ENCODE assay signal across 14 cellular contexts in the genomic region with DNA sequence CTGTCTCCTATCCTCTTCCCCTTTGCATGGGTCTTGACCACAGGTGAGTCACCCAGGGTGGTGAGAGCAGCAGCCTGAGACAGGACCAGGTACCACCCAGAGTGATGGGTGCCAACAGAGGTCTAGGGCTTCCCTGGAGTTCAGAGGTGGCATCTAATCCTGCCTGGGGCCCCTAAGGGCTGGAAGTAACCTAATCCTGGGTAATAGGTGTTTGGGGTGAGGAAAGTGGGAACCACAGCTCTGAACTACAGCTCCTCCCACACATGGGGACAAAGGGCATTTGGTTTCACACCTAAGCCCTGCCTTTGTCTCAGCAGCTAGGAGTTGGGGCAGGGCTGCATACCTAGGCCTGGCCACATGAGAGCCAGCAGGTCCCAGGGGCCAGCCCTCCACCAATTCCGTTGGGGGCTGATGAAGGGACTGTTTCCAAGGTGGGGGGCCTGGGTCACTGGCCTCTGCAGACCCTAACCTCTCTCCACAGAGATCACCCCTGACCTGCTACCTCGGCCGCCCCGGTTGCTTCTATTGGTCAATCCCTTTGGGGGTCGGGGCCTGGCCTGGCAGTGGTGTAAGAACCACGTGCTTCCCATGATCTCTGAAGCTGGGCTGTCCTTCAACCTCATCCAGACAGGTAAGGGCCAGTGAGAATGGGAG. TPM values are rescaled to one million over a fixed set of nuclear protein-coding genes. Genes with fewer than 3 reads are reported as not detected.
DNase-seq lines count a peak whose midpoint lies in the region; ATAC-seq, FAIRE-seq and TF ChIP-seq lines count a peak whose summit lies in the region.
"Had no signal": no experiment of that assay in that cellular context is flagged by ENCODE, and none has a peak within 500 bp of the region (broad histone marks: within the 10 kb centered on the region; RNA-seq: fewer than 3 reads in every experiment).

No MANE protein-coding gene starts in this region.

- H3K27me3 ChIP-seq in gastroesophageal sphincter (no peaks in the 10 kb centered on the region), spleen (replicated peaks in 1 of 7) (no peaks in the 10 kb centered on the region)

- H3K4me1 ChIP-seq in gastroesophageal sphincter (peaks cover 0 to 72% (median 32%) of the 10 kb centered on the region in 3 donors), spleen (peaks cover 27 to 96% (median 50%) of the 10 kb centered on the region in 6 donors)

- H3K27ac ChIP-seq in gastroesophageal sphincter (peak overlapping the region in 3 of 4 donors; percentile 7 to 98 (median 92)), spleen (peak overlapping the region in 2 of 8 donors; percentile 14 to 41)
- H3K27ac ChIP-seq: lower lobe of right lung had no signal

- no peaks in the 10 kb centered on the region for H3K9me3 Mint-ChIP-seq in activated CD4-positive, alpha-beta T cell treated with anti-CD3 and anti-CD28 coated beads, Interleukin-2, amount 10 ng/mL, durations not matched to agents 24 days and 14 days

- intact Hi-C loops in activated CD4-positive, alpha-beta T cell treated with anti-CD3 and anti-CD28 coated beads, Interleukin-2, amount 10 ng/mL, durations not matched to agents 24 days and 14 days (cut with micrococcal nuclease), result no loop called here
- intact Hi-C loops in spleen (cut with DNase I; ENCODE audit: low total_unique reads), result no loop called here

- H3K4me3 Mint-ChIP-seq in activated CD4-positive, alpha-beta T cell treated with anti-CD3 and anti-CD28 coated beads, Interleukin-2, amount 10 ng/mL, durations not matched to agents 24 days and 14 days, result no peak overlapping the region

- peak overlapping the region; percentile 20 for H3K27ac Mint-ChIP-seq in activated CD4-positive, alpha-beta T cell treated with anti-CD3 and anti-CD28 coated beads, Interleukin-2, amount 10 ng/mL, durations not matched to agents 24 days and 14 days

- no peak for FAIRE-seq in RCC 7860 (lab: Jason Lieb, UNC)

- TF ChIP-seq CTCF in gastroesophageal sphincter (IDR thresholded peaks at IDR 0.05) (no peak), spleen (IDR thresholded peaks at IDR 0.05 in 8 of 11, conservative IDR thresholded peaks at IDR 0.05 in 3 of 11) (no peak)

- peaks cover 24% of the 10 kb centered on the region for H3K36me3 Mint-ChIP-seq in activated CD4-positive, alpha-beta T cell treated with anti-CD3 and anti-CD28 coated beads, Interleukin-2, amount 10 ng/mL, durations not matched to agents 24 days and 14 days (ENCODE audit: low read depth)

- WGBS in gastroesophageal sphincter (ENCODE audit: low coverage in 1 of 2), 2 donors, result 80% methylated on average over 1 of the region's 6 CpGs; no CpG with 5 or more reads in 1 of the 2 donors
- WGBS in spleen, 5 donors, result 81 to 88% (median 85%) methylated on average over 6 of the region's 6 CpGs

- H3K4me3 ChIP-seq in gastroesophageal sphincter, result no peak overlapping the region
- H3K4me3 ChIP-seq in spleen, result no peak overlapping the region
- H3K4me3 ChIP-seq: HAP-1, lower lobe of right lung had no signal

- H3K36me3 ChIP-seq in gastroesophageal sphincter (peaks cover 0 to 43% of the 10 kb centered on the region in 2 donors), spleen (peaks cover 0 to 76% (median 33%) of the 10 kb centered on the region in 6 donors)

- no peak for TF ChIP-seq EP300 in gastroesophageal sphincter (IDR thresholded peaks at IDR 0.05)

- ATAC-seq in gastroesophageal sphincter (no peak), HG02798 (IDR thresholded peaks at IDR 0.05; ENCODE audit: poor library complexity, unreplicated experiment) (no peak)
- ATAC-seq: lower lobe of right lung, right cardiac atrium had no signal

- peaks cover 25% of the 10 kb centered on the region for H3K4me1 Mint-ChIP-seq in activated CD4-positive, alpha-beta T cell treated with anti-CD3 and anti-CD28 coated beads, Interleukin-2, amount 10 ng/mL, durations not matched to agents 24 days and 14 days

- peak; percentile 67 for DNase-seq in activated CD4-positive, alpha-beta T cell treated with anti-CD3 and anti-CD28 coated beads, Interleukin-2, amount 10 ng/mL, durations not matched to agents 24 days and 14 days
- DNase-seq in activated CD4-positive, alpha-beta T cell treated with anti-CD3 and anti-CD28 coated beads, Interleukin-2, amount 50 U/mL, for 48 hours, result no peak
- DNase-seq in RCC 7860 (ENCODE audit: low spot score) (peak; percentile 30), spleen (peak; percentile 79), dermis blood vessel endothelial cell (no peak), NCI-H446 (lab: John Stamatoyannopoulos, UW) (no peak)
- DNase-seq: central memory CD4-positive, alpha-beta T cell; GDM1; lower lobe of right lung; NCI-H1105 treated with DMSO at 0.1 percent for 48 hours; right cardiac atrium had no signal

- H3K9me3 ChIP-seq in gastroesophageal sphincter (no peaks in the 10 kb centered on the region), spleen (no peaks in the 10 kb centered on the region)
- H3K9me3 ChIP-seq: HAP-1, lower lobe of right lung had no signal

- no peak for TF ChIP-seq POLR2A in gastroesophageal sphincter (IDR thresholded peaks at IDR 0.05)
- TF ChIP-seq POLR2A in spleen (IDR thresholded peaks at IDR 0.05), result no peak

- no peaks in the 10 kb centered on the region for H3K27me3 Mint-ChIP-seq in activated CD4-positive, alpha-beta T cell treated with anti-CD3 and anti-CD28 coated beads, Interleukin-2, amount 10 ng/mL, durations not matched to agents 24 days and 14 days

RNA-seq across cellular contexts. Expression of a gene that starts 8.0 kb away (rescaled TPM):
- 36.4 and 39.0 TPM in 2 replicates for total RNA-seq in activated CD4-positive, alpha-beta T cell treated with anti-CD3 and anti-CD28 coated beads, Interleukin-2, amount 10 ng/mL, durations not matched to agents 24 days and 14 days
- total RNA-seq in gastroesophageal sphincter (10 to 100 TPM in 3 of 4 donors, 1 to 10 TPM in 1; 7.2 to 17.9 (median 13.7) TPM), spleen (10 to 100 TPM; 12.4 to 26.5 (median 23.5) TPM), dermis blood vessel endothelial cell (8.8 and 12.6 TPM in 2 replicates)
- polyA plus RNA-seq in spleen, result 10 to 100 TPM in 1 of 3 donors, 1 to 10 TPM in 2; 7.9 to 20.8 (median 9.7) TPM

RNA-seq across cellular contexts. Expression of a gene that starts 8.4 kb away (rescaled TPM):
- total RNA-seq in activated CD4-positive, alpha-beta T cell treated with anti-CD3 and anti-CD28 coated beads, Interleukin-2, amount 10 ng/mL, durations not matched to agents 24 days and 14 days, result 1,885 and 1,938 TPM in 2 replicates
- total RNA-seq in gastroesophageal sphincter (1,000 to 10,000 TPM; 1,261 to 2,300 (median 1,588) TPM), spleen (1,000 to 10,000 TPM; 1,136 to 2,739 (median 1,465) TPM), dermis blood vessel endothelial cell (1,626 and 2,230 TPM in 2 replicates)
- 1,000 to 10,000 TPM; 3,728 to 5,575 (median 5,277) TPM for polyA plus RNA-seq in spleen

RNA-seq across cellular contexts. Expression of a gene that starts 9.8 kb away (rescaled TPM):
- total RNA-seq in activated CD4-positive, alpha-beta T cell treated with anti-CD3 and anti-CD28 coated beads, Interleukin-2, amount 10 ng/mL, durations not matched to agents 24 days and 14 days, result 10.7 and 11.2 TPM in 2 replicates
- 10 to 100 TPM in 2 of 4 donors, 1 to 10 TPM in 2; 2.9 to 16.8 (median 8.9) TPM for total RNA-seq in gastroesophageal sphincter
- total RNA-seq in spleen, result 10 to 100 TPM; 11.4 to 29.5 (median 22.5) TPM
- polyA plus RNA-seq in spleen, result 10 to 100 TPM; 21.8 to 26.8 (median 24.1) TPM
- total RNA-seq in dermis blood vessel endothelial cell, result 1.6 and 3.1 TPM in 2 replicates

RNA-seq across cellular contexts. Expression of a gene that starts 12.5 kb away (rescaled TPM):
- 5.1 and 6.4 TPM in 2 replicates for total RNA-seq in activated CD4-positive, alpha-beta T cell treated with anti-CD3 and anti-CD28 coated beads, Interleukin-2, amount 10 ng/mL, durations not matched to agents 24 days and 14 days
- total RNA-seq in gastroesophageal sphincter, result 1 to 10 TPM in 1 of 4 donors, not detected in 3; 1.5 TPM
- 1 to 10 TPM in 1 of 7 donors, under 1 TPM in 1, not detected in 5; 0.46 to 2.0 TPM for total RNA-seq in spleen
- polyA plus RNA-seq in spleen, result under 1 TPM; 0.04 to 0.67 (median 0.20) TPM
- total RNA-seq in dermis blood vessel endothelial cell, result 0.51 TPM in 1 of 2 replicates, not detected in the other

RNA-seq across cellular contexts. Expression of a gene that starts 18.6 kb away (rescaled TPM):
- 10.9 and 12.5 TPM in 2 replicates for total RNA-seq in activated CD4-positive, alpha-beta T cell treated with anti-CD3 and anti-CD28 coated beads, Interleukin-2, amount 10 ng/mL, durations not matched to agents 24 days and 14 days
- total RNA-seq in gastroesophageal sphincter, result 10 to 100 TPM in 3 of 4 donors, 1 to 10 TPM in 1; 10.0 to 28.5 (median 12.5) TPM
- 10 to 100 TPM in 2 of 7 donors, 1 to 10 TPM in 5; 1.9 to 10.7 (median 4.4) TPM for total RNA-seq in spleen
- 10 to 100 TPM in 2 of 3 donors, 1 to 10 TPM in 1; 9.7 to 14.5 (median 10.5) TPM for polyA plus RNA-seq in spleen
- 1.7 and 4.8 TPM in 2 replicates for total RNA-seq in dermis blood vessel endothelial cell

Comparison
In these comparisons a context has a peak if more than half of its experiments do, and no peak if none do; other contexts are left out.
1. DNase-seq: peak in activated CD4-positive, alpha-beta T cell treated with anti-CD3 and anti-CD28 coated beads, Interleukin-2, amount 10 ng/mL, durations not matched to agents 24 days and 14 days (single experiment), RCC 7860 (single experiment) and spleen (single experiment); none in activated CD4-positive, alpha-beta T cell treated with anti-CD3 and anti-CD28 coated beads, Interleukin-2, amount 50 U/mL, for 48 hours (0 of 2), dermis blood vessel endothelial cell (single experiment) and NCI-H446 (0 of 2).